19 cellular contexts compared by ENCODE assay signal in the genomic region with DNA sequence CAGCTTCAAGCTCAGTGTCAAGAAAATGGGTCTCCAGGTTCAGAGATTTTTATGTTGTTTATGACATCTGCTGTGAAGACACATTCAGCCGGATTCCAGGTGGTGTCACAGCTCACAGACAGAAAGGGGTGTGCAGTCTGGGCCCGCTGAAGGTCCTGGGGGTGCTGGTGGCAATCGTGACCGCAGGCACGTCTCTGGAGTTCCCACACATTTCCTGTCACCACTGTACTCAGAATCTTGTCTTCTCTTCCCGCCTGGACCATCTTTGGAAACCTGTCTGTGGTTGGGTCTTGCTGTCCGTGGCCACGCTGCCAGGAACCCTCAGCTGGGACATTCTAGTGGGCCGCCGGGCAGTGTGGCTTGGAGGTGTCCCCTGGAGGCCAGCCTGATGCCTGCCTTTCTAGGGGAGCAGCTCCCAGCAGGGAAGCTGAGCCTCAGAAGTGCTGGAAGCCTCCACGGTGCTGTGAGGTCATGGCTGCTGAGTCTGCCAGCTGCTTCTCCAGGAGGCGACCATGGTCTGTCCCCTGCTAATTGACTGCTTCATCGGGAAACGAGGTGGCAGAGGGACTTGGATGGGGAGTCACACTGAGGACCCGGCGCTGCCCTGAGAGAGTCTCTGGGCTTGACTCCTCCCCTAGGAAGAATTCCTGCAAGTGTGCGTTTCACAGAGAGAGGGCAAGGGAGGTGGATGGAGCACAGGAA. TPM values are rescaled to one million over a fixed set of nuclear protein-coding genes. Genes with fewer than 3 reads are reported as not detected.
DNase-seq lines count a peak whose midpoint lies in the region; ATAC-seq and TF ChIP-seq lines count a peak whose summit lies in the region.
"Had no signal": no experiment of that assay in that cellular context is flagged by ENCODE, and none has a peak within 500 bp of the region (broad histone marks: within the 10 kb centered on the region; RNA-seq: fewer than 3 reads in every experiment).

No MANE protein-coding gene starts in this region.

- no peaks in the 10 kb centered on the region for H3K9me3 Mint-ChIP-seq in activated CD4-positive, alpha-beta T cell treated with anti-CD3 and anti-CD28 coated beads for 36 hours (ENCODE audit: low read depth)
- H3K9me3 Mint-ChIP-seq in CD14-positive monocyte (peaks cover 0 to 12% (median 3%) of the 10 kb centered on the region in 7 donors), mesothelial cell of epicardium (no peaks in the 10 kb centered on the region), immature natural killer cell (no peaks in the 10 kb centered on the region)
- no peaks in the 10 kb centered on the region for H3K9me3 Mint-ChIP-seq in activated CD8-positive, alpha-beta T cell treated with anti-CD3 and anti-CD28 coated beads for 36 hours
- H3K9me3 Mint-ChIP-seq: dendritic cell treated with granulocyte-macrophage colony-stimulating factor and Interleukin-4, amounts not matched to agents 40 ng/mL and 50 ng/mL, for 4 days had no signal

- no peaks in the 10 kb centered on the region for H3K36me3 Mint-ChIP-seq in activated CD4-positive, alpha-beta T cell treated with anti-CD3 and anti-CD28 coated beads for 36 hours (ENCODE audit: low read depth)
- H3K36me3 Mint-ChIP-seq in CD14-positive monocyte (no peaks in the 10 kb centered on the region), mesothelial cell of epicardium (no peaks in the 10 kb centered on the region), immature natural killer cell (peaks cover 0 to 5% (median 0%) of the 10 kb centered on the region in 3 donors)
- H3K36me3 Mint-ChIP-seq in activated CD8-positive, alpha-beta T cell treated with anti-CD3 and anti-CD28 coated beads for 36 hours (ENCODE audit: low read depth) = no peaks in the 10 kb centered on the region

- no peaks in the 10 kb centered on the region for H3K27me3 Mint-ChIP-seq in activated CD4-positive, alpha-beta T cell treated with anti-CD3 and anti-CD28 coated beads for 36 hours
- peaks cover 0 to 7% (median 5%) of the 10 kb centered on the region in 3 donors for H3K27me3 Mint-ChIP-seq in CD14-positive monocyte (ENCODE audit: low read depth in 3 of 3)
- H3K27me3 Mint-ChIP-seq in activated CD8-positive, alpha-beta T cell treated with anti-CD3 and anti-CD28 coated beads for 36 hours = no peaks in the 10 kb centered on the region
- no peaks in the 10 kb centered on the region for H3K27me3 Mint-ChIP-seq in mesothelial cell of epicardium (ENCODE audit: low read depth)
- peaks cover 0 to 10% (median 1%) of the 10 kb centered on the region in 3 donors for H3K27me3 Mint-ChIP-seq in immature natural killer cell (ENCODE audit: low read depth in 3 of 3)
- H3K27me3 Mint-ChIP-seq: dendritic cell treated with granulocyte-macrophage colony-stimulating factor and Interleukin-4, amounts not matched to agents 40 ng/mL and 50 ng/mL, for 4 days; naive thymus-derived CD4-positive, alpha-beta T cell had no signal

- peaks cover 5% of the 10 kb centered on the region for H3K4me1 Mint-ChIP-seq in activated CD4-positive, alpha-beta T cell treated with anti-CD3 and anti-CD28 coated beads for 36 hours
- H3K4me1 Mint-ChIP-seq in CD14-positive monocyte (no peaks in the 10 kb centered on the region), mesothelial cell of epicardium (no peaks in the 10 kb centered on the region), immature natural killer cell (peaks cover 0 to 1% of the 10 kb centered on the region in 2 donors)
- peaks cover 10% of the 10 kb centered on the region for H3K4me1 Mint-ChIP-seq in activated CD8-positive, alpha-beta T cell treated with anti-CD3 and anti-CD28 coated beads for 36 hours (ENCODE audit: low read depth)

- intact Hi-C loops in activated CD4-positive, alpha-beta T cell treated with anti-CD3 and anti-CD28 coated beads for 36 hours (cut with DNase I, micrococcal nuclease) = no loop called here
- intact Hi-C loops in CD14-positive monocyte (cut with micrococcal nuclease) = no loop called here
- intact Hi-C loops in activated CD8-positive, alpha-beta T cell treated with anti-CD3 and anti-CD28 coated beads for 36 hours (cut with micrococcal nuclease) = no loop called here

- no peak for TF ChIP-seq CTCF in CD14-positive monocyte (IDR thresholded peaks at IDR 0.05)
- no peak for TF ChIP-seq CTCF in activated CD8-positive, alpha-beta T cell treated with anti-CD3 and anti-CD28 coated beads for 36 hours (IDR thresholded peaks at IDR 0.05)
- TF ChIP-seq CTCF in mesothelial cell of epicardium (IDR thresholded peaks at IDR 0.05; ENCODE audit: unreplicated experiment) = no peak

- H3K27ac Mint-ChIP-seq in activated CD4-positive, alpha-beta T cell treated with anti-CD3 and anti-CD28 coated beads for 36 hours = peak overlapping the region; percentile 49
- no peak overlapping the region for H3K27ac Mint-ChIP-seq in CD14-positive monocyte
- H3K27ac Mint-ChIP-seq in activated CD8-positive, alpha-beta T cell treated with anti-CD3 and anti-CD28 coated beads for 36 hours = peak overlapping the region; percentile 84
- H3K27ac Mint-ChIP-seq in mesothelial cell of epicardium = no peak overlapping the region
- no peak overlapping the region for H3K27ac Mint-ChIP-seq in immature natural killer cell
- H3K27ac Mint-ChIP-seq: dendritic cell treated with granulocyte-macrophage colony-stimulating factor and Interleukin-4, amounts not matched to agents 40 ng/mL and 50 ng/mL, for 4 days had no signal

- POLR2A ChIA-PET in activated CD4-positive, alpha-beta T cell treated with anti-CD3 and anti-CD28 coated beads for 36 hours (lab: Charles Lee) = no interaction called here
- POLR2A ChIA-PET in activated CD8-positive, alpha-beta T cell treated with anti-CD3 and anti-CD28 coated beads for 36 hours (lab: Charles Lee) = no interaction called here

- no peak for DNase-seq in activated CD4-positive, alpha-beta T cell treated with anti-CD3 and anti-CD28 coated beads for 36 hours
- no peak for DNase-seq in activated CD4-positive, alpha-beta T cell treated with anti-CD3 and anti-CD28 coated beads for 1 hour
- DNase-seq in CD14-positive monocyte (ENCODE audit: low spot score) = peak; percentile 28
- peak; percentile 31 for DNase-seq in activated CD8-positive, alpha-beta T cell treated with anti-CD3 and anti-CD28 coated beads for 36 hours
- DNase-seq in mesenteric fat pad (ENCODE audit: low spot score) = peak; percentile 79
- DNase-seq in mesothelial cell of epicardium (ENCODE audit: low spot score in 2 of 2, unreplicated experiment in 2 of 2) = no peak
- no peak for DNase-seq in immature natural killer cell
- no peak for DNase-seq in RPMI8226
- DNase-seq: activated CD4-positive, CD25-positive, alpha-beta regulatory T cell; BE2C; mammary epithelial cell; naive thymus-derived CD4-positive, alpha-beta T cell; NCI-H2171; NCI-H526 treated with DMSO at 0.1 percent for 48 hours; pancreas had no signal

- CTCF ChIA-PET in activated CD4-positive, alpha-beta T cell treated with anti-CD3 and anti-CD28 coated beads for 36 hours (lab: Charles Lee) = interaction anchor here (0.8 kb wide), 1 partner anchor 236 kb away, joined by 3 read pairs; no protein-coding TSS in a partner anchor
- CTCF ChIA-PET in activated CD8-positive, alpha-beta T cell treated with anti-CD3 and anti-CD28 coated beads for 36 hours (lab: Charles Lee) = no interaction called here

- H3K4me3 Mint-ChIP-seq in activated CD4-positive, alpha-beta T cell treated with anti-CD3 and anti-CD28 coated beads for 36 hours = peak overlapping the region; percentile 59
- H3K4me3 Mint-ChIP-seq in CD14-positive monocyte (no peak overlapping the region), mesothelial cell of epicardium (no peak overlapping the region), immature natural killer cell (no peak overlapping the region)
- H3K4me3 Mint-ChIP-seq in activated CD8-positive, alpha-beta T cell treated with anti-CD3 and anti-CD28 coated beads for 36 hours = peak overlapping the region; percentile 75
- H3K4me3 Mint-ChIP-seq: dendritic cell treated with granulocyte-macrophage colony-stimulating factor and Interleukin-4, amounts not matched to agents 40 ng/mL and 50 ng/mL, for 4 days had no signal

- no peak for ATAC-seq in activated CD4-positive, alpha-beta T cell treated with anti-CD3 and anti-CD28 coated beads for 36 hours
- peak; percentile 55 for ATAC-seq in activated CD8-positive, alpha-beta T cell treated with anti-CD3 and anti-CD28 coated beads for 36 hours
- ATAC-seq: naive thymus-derived CD4-positive, alpha-beta T cell; pancreas; sciatic nerve had no signal

RNA-seq across cellular contexts. Expression of gene TEX29, which starts 3.7 kb away (rescaled TPM):
- under 1 TPM; 0.30 to 0.46 TPM for total RNA-seq in activated CD4-positive, alpha-beta T cell treated with anti-CD3 and anti-CD28 coated beads for 36 hours
- polyA plus RNA-seq in CD14-positive monocyte = under 1 TPM in 1 of 2 donors, not detected in 1; 0.29 TPM
- under 1 TPM; 0.50 to 0.67 TPM for total RNA-seq in activated CD8-positive, alpha-beta T cell treated with anti-CD3 and anti-CD28 coated beads for 36 hours
- total RNA-seq in mesenteric fat pad = 0.67 TPM
- 0.41 to 0.51 TPM (median 0.45 TPM) in 3 replicates for total RNA-seq in mesothelial cell of epicardium
- 1 to 10 TPM in 1 of 3 donors, not detected in 2; 1.4 TPM for polyA plus RNA-seq in immature natural killer cell
- total RNA-seq: mammary epithelial cell, OCI-LY7, urinary bladder had no signal
- polyA plus RNA-seq: mammary epithelial cell; naive thymus-derived CD4-positive, alpha-beta T cell had no signal

Comparison
In these comparisons a context has a peak if more than half of its experiments do, and no peak if none do; other contexts are left out.
1. DNase-seq: peak in CD14-positive monocyte (single experiment), activated CD8-positive, alpha-beta T cell treated with anti-CD3 and anti-CD28 coated beads for 36 hours (single experiment) and mesenteric fat pad (single experiment); none in activated CD4-positive, alpha-beta T cell treated with anti-CD3 and anti-CD28 coated beads for 36 hours (single experiment), activated CD4-positive, alpha-beta T cell treated with anti-CD3 and anti-CD28 coated beads for 1 hour (single experiment), mesothelial cell of epicardium (0 of 2), immature natural killer cell (0 of 3) and RPMI8226 (single experiment).
2. H3K27ac Mint-ChIP-seq: peak in activated CD4-positive, alpha-beta T cell treated with anti-CD3 and anti-CD28 coated beads for 36 hours (single experiment) and activated CD8-positive, alpha-beta T cell treated with anti-CD3 and anti-CD28 coated beads for 36 hours (single experiment); none in CD14-positive monocyte (0 of 7), mesothelial cell of epicardium (single experiment) and immature natural killer cell (0 of 6).
3. H3K4me3 Mint-ChIP-seq: peak in activated CD4-positive, alpha-beta T cell treated with anti-CD3 and anti-CD28 coated beads for 36 hours (single experiment) and activated CD8-positive, alpha-beta T cell treated with anti-CD3 and anti-CD28 coated beads for 36 hours (single experiment); none in CD14-positive monocyte (0 of 2), mesothelial cell of epicardium (single experiment) and immature natural killer cell (0 of 5).